ENCODE assay signal across 33 cellular contexts in the genomic region with DNA sequence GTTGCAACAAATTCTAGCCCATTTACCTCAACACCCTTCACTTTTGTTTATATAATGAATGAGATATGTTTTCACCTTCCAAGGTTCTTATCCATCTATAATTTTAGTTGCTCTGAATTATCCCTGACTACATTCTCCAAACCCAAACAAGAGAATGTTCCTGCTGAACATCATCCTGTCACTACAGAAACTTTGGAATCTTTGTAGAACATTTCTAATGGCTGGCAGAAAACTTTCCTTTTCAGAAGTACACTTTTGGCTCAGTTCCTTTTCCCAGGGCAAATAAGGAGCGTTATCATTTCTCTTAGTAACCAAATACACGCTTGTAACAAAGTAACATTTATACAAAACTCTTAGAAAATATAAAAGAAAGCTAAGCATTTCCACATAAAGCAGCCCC.
"Had no signal": no experiment of that assay in that cellular context is flagged by ENCODE, and none has a peak within 500 bp of the region (broad histone marks: within the 10 kb centered on the region; RNA-seq: fewer than 3 reads in every experiment).

No MANE protein-coding gene starts in this region.

- H3K27ac ChIP-seq: ascending aorta, Peyer's patch, SJSA1, WERI-Rb-1 had no signal

- H3K4me1 ChIP-seq: ascending aorta, Peyer's patch, SJSA1 had no signal

- H3K27me3 ChIP-seq: ascending aorta, Peyer's patch, SJSA1 had no signal

- H3K9me3 ChIP-seq: ascending aorta, Peyer's patch had no signal

- DNase-seq: activated CD4-positive, alpha-beta T cell treated with anti-CD3 and anti-CD28 coated beads, Interleukin-2, amount 10 ng/mL, durations not matched to agents 24 days and 14 days; activated CD4-positive, alpha-beta T cell treated with anti-CD3 and anti-CD28 coated beads, Interleukin-2, amount 50 U/mL, for 4 hours; activated CD8-positive, alpha-beta T cell treated with anti-CD3 and anti-CD28 coated beads for 36 hours; activated gamma-delta T cell; activated naive CD4-positive, alpha-beta T cell treated with Interleukin-2 at 50 U/mL for 16 hours; activated naive CD8-positive, alpha-beta T cell treated with anti-CD3 and anti-CD28 coated beads, Interleukin-2, amount 10 ng/mL, durations not matched to agents 7 days and 5 days; activated T-cell treated with anti-CD3 and anti-CD28 coated beads, Interleukin-2, amount 50 U/mL, for 1 hour; activated T-cell treated with anti-CD3 and anti-CD28 coated beads, Interleukin-2, amount 50 U/mL, for 72 hours; amygdala; MM.1S; MV-4-11; NCI-H1092; NCI-H1436 treated with DMSO at 0.1 percent for 48 hours; NCI-H1694 treated with DMSO at 0.1 percent for 48 hours; NCI-H2029; NCI-H2107; NCI-H2171; NCI-H510A; NCI-H526; NCI-H748 treated with DMSO at 0.1 percent for 48 hours; NK-92 treated with Interleukin-12 subunit alpha and Interleukin-12 subunit beta, amount 100 ng/mL, for 24 hours; PC-3; Peyer's patch; RPMI8226; SHP77 treated with DMSO at 0.1 percent for 48 hours; SW 1271; T-helper 1 cell; T-helper 2 cell; T1000; WERI-Rb-1 had no signal

- H3K4me3 ChIP-seq: ascending aorta, Peyer's patch, SJSA1 had no signal

- H3K36me3 ChIP-seq: ascending aorta, Peyer's patch, SJSA1, WERI-Rb-1 had no signal

- H3K9ac ChIP-seq: KMS-11 had no signal
